ENCODE assay signal across 9 cellular contexts in genomic region chr5:33470544-33470943, GRCh38. TPM values are rescaled to one million over a fixed set of nuclear protein-coding genes. Genes with fewer than 3 reads are reported as not detected.
DNase-seq lines count a peak whose midpoint lies in the region; ATAC-seq and TF ChIP-seq lines count a peak whose summit lies in the region.
"Had no signal": no experiment of that assay in that cellular context is flagged by ENCODE, and none has a peak within 500 bp of the region (broad histone marks: within the 10 kb centered on the region; RNA-seq: fewer than 3 reads in every experiment).

No MANE protein-coding gene starts in this region.

- peaks cover 94% of the 10 kb centered on the region for H3K36me3 Mint-ChIP-seq in WTC11
- peaks cover 67% of the 10 kb centered on the region for H3K36me3 Mint-ChIP-seq in activated T-helper 1 cell treated with anti-CD3 and anti-CD28 coated beads, Interleukin-12 subunit alpha, Interleukin-12 subunit beta, Interleukin-2, Interleukin-4 antibody, amounts not matched to agents 30 ng/mL and 10 ng/mL and 1 ng/mL, durations not matched to agents 14 hours and 24 hours and 36 hours (ENCODE audit: low read depth)

- H3K27ac ChIP-seq in left lung (no peak overlapping the region), ascending aorta (no peak overlapping the region), spleen (no peak overlapping the region)

- peaks cover 17% of the 10 kb centered on the region for H3K9me3 Mint-ChIP-seq in WTC11
- H3K9me3 Mint-ChIP-seq in activated T-helper 1 cell treated with anti-CD3 and anti-CD28 coated beads, Interleukin-12 subunit alpha, Interleukin-12 subunit beta, Interleukin-2, Interleukin-4 antibody, amounts not matched to agents 30 ng/mL and 10 ng/mL and 1 ng/mL, durations not matched to agents 14 hours and 24 hours and 36 hours: peaks cover 19% of the 10 kb centered on the region

- CTCF ChIA-PET in WTC11 (lab: Charles Lee): interaction anchor here (0.6 kb wide), 1 partner anchor 21 kb away, joined by 3 read pairs; no protein-coding TSS in a partner anchor

- TF ChIP-seq CTCF in WTC11 (IDR thresholded peaks at IDR 0.05): no peak
- no peak for TF ChIP-seq CTCF in left lung (IDR thresholded peaks at IDR 0.05)
- TF ChIP-seq CTCF in ascending aorta (IDR thresholded peaks at IDR 0.05): peak in 1 of 3 experiments; percentile 39
- peak in 2 of 11 experiments; percentile 6 to 13 for TF ChIP-seq CTCF in spleen (IDR thresholded peaks at IDR 0.05 in 8 of 11, conservative IDR thresholded peaks at IDR 0.05 in 3 of 11)

- H3K27me3 ChIP-seq in left lung (no peaks in the 10 kb centered on the region), ascending aorta (no peaks in the 10 kb centered on the region), spleen (replicated peaks in 1 of 7) (no peaks in the 10 kb centered on the region)

- POLR2A ChIA-PET in WTC11 (lab: Charles Lee): no interaction called here

- H3K4me3 Mint-ChIP-seq in WTC11: no peak overlapping the region
- H3K4me3 Mint-ChIP-seq in activated T-helper 1 cell treated with anti-CD3 and anti-CD28 coated beads, Interleukin-12 subunit alpha, Interleukin-12 subunit beta, Interleukin-2, Interleukin-4 antibody, amounts not matched to agents 30 ng/mL and 10 ng/mL and 1 ng/mL, durations not matched to agents 14 hours and 24 hours and 36 hours: no peak overlapping the region
- H3K4me3 Mint-ChIP-seq: memory B cell had no signal

- H3K9me3 ChIP-seq in left lung (no peaks in the 10 kb centered on the region), ascending aorta (no peaks in the 10 kb centered on the region), spleen (peaks cover 0 to 14% (median 1%) of the 10 kb centered on the region in 8 donors)

- no peak for ATAC-seq in WTC11
- peak; percentile 66 for ATAC-seq in left lung

- H3K4me1 ChIP-seq in left lung: no peaks in the 10 kb centered on the region
- no peaks in the 10 kb centered on the region for H3K4me1 ChIP-seq in ascending aorta
- H3K4me1 ChIP-seq in spleen: no peaks in the 10 kb centered on the region

- no peak for TF ChIP-seq POLR2A in spleen (IDR thresholded peaks at IDR 0.05)

- peak; percentile 8 for DNase-seq in COR-L47 (lab: John Stamatoyannopoulos, UW)
- peak; percentile 27 for DNase-seq in M059J (ENCODE audit: low read depth)
- DNase-seq in WTC11 (ENCODE audit: low spot score): no peak
- DNase-seq in left lung: no peak
- no peak for DNase-seq in activated T-helper 1 cell treated with anti-CD3 and anti-CD28 coated beads, Interleukin-12 subunit alpha, Interleukin-12 subunit beta, Interleukin-2, Interleukin-4 antibody, amounts not matched to agents 30 ng/mL and 10 ng/mL and 1 ng/mL, durations not matched to agents 14 hours and 24 hours and 36 hours (ENCODE audit: low spot score)
- DNase-seq in NCI-H1436 (lab: John Stamatoyannopoulos, UW): no peak
- no peak for DNase-seq in ascending aorta (ENCODE audit: low spot score in 2 of 2)
- DNase-seq in spleen: no peak

- WGBS in spleen, 5 donors: 86 to 91% (median 89%) methylated on average over 3 of the region's 3 CpGs

- no peak overlapping the region for H3K4me3 ChIP-seq in left lung
- H3K4me3 ChIP-seq in ascending aorta: no peak overlapping the region
- H3K4me3 ChIP-seq in spleen: no peak overlapping the region

- H3K4me1 Mint-ChIP-seq in WTC11: peaks cover 31% of the 10 kb centered on the region
- H3K4me1 Mint-ChIP-seq in activated T-helper 1 cell treated with anti-CD3 and anti-CD28 coated beads, Interleukin-12 subunit alpha, Interleukin-12 subunit beta, Interleukin-2, Interleukin-4 antibody, amounts not matched to agents 30 ng/mL and 10 ng/mL and 1 ng/mL, durations not matched to agents 14 hours and 24 hours and 36 hours (ENCODE audit: low read depth): no peaks in the 10 kb centered on the region

- intact Hi-C loops in left lung (cut with DNase I): loop anchor here in 1 of 2 donors (10.0 kb wide), 1 partner anchor 464 kb away; the partner anchor contains the start of gene RXFP3
- intact Hi-C loops in activated T-helper 1 cell treated with anti-CD3 and anti-CD28 coated beads, Interleukin-12 subunit alpha, Interleukin-12 subunit beta, Interleukin-2, Interleukin-4 antibody, amounts not matched to agents 30 ng/mL and 10 ng/mL and 1 ng/mL, durations not matched to agents 14 hours and 24 hours and 36 hours (cut with micrococcal nuclease): no loop called here
- intact Hi-C loops in ascending aorta (cut with DNase I): no loop called here
- intact Hi-C loops in spleen (cut with DNase I; ENCODE audit: low total_unique reads): no loop called here

- H3K27me3 Mint-ChIP-seq in WTC11 (ENCODE audit: low read depth): no peaks in the 10 kb centered on the region
- no peaks in the 10 kb centered on the region for H3K27me3 Mint-ChIP-seq in activated T-helper 1 cell treated with anti-CD3 and anti-CD28 coated beads, Interleukin-12 subunit alpha, Interleukin-12 subunit beta, Interleukin-2, Interleukin-4 antibody, amounts not matched to agents 30 ng/mL and 10 ng/mL and 1 ng/mL, durations not matched to agents 14 hours and 24 hours and 36 hours (ENCODE audit: insufficient read depth)
- H3K27me3 Mint-ChIP-seq: memory B cell had no signal

- H3K27ac Mint-ChIP-seq in WTC11: peak overlapping the region; percentile 83
- H3K27ac Mint-ChIP-seq in activated T-helper 1 cell treated with anti-CD3 and anti-CD28 coated beads, Interleukin-12 subunit alpha, Interleukin-12 subunit beta, Interleukin-2, Interleukin-4 antibody, amounts not matched to agents 30 ng/mL and 10 ng/mL and 1 ng/mL, durations not matched to agents 14 hours and 24 hours and 36 hours: no peak overlapping the region

- H3K36me3 ChIP-seq in left lung: peaks cover 5 to 94% of the 10 kb centered on the region in 2 donors
- peaks cover 56 to 68% of the 10 kb centered on the region in 2 donors for H3K36me3 ChIP-seq in ascending aorta
- H3K36me3 ChIP-seq in spleen: peaks cover 0 to 100% (median 83%) of the 10 kb centered on the region in 6 donors

TF ChIP-seq in WTC11, 78 proteins besides CTCF, POLR2A, EP300 and RAD21:
- no peak for TF ChIP-seq RELA (CRISPR knock-in tag; IDR thresholded peaks at IDR 0.05; ENCODE audit: borderline replicate concordance)
- TF ChIP-seq, protein P1, sequence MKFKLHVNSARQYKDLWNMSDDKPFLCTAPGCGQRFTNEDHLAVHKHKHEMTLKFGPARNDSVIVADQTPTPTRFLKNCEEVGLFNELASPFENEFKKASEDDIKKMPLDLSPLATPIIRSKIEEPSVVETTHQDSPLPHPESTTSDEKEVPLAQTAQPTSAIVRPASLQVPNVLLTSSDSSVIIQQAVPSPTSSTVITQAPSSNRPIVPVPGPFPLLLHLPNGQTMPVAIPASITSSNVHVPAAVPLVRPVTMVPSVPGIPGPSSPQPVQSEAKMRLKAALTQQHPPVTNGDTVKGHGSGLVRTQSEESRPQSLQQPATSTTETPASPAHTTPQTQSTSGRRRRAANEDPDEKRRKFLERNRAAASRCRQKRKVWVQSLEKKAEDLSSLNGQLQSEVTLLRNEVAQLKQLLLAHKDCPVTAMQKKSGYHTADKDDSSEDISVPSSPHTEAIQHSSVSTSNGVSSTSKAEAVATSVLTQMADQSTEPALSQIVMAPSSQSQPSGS (CRISPR knock-in tag; IDR thresholded peaks at IDR 0.05; ENCODE audit: borderline replicate concordance, low read depth): no peak

RNA-seq across cellular contexts. Expression of gene TARS1, which starts 29.8 kb away (rescaled TPM):
- 249 and 289 TPM in 2 replicates for total RNA-seq in M059J (2014; rRNA removed; shearing (Covaris generic))
- total RNA-seq in WTC11 (2021): 253 to 304 TPM (median 256 TPM) in 3 replicates
- 100 to 1,000 TPM in 1 of 2 donors, 10 to 100 TPM in 1; 94.6 to 118 TPM for total RNA-seq in left lung
- total RNA-seq in activated T-helper 1 cell treated with anti-CD3 and anti-CD28 coated beads, Interleukin-12 subunit alpha, Interleukin-12 subunit beta, Interleukin-2, Interleukin-4 antibody, amounts not matched to agents 30 ng/mL and 10 ng/mL and 1 ng/mL, durations not matched to agents 14 hours and 24 hours and 36 hours: 184 and 191 TPM in 2 replicates
- total RNA-seq in ascending aorta: 60.5 TPM
- total RNA-seq in spleen: 10 to 100 TPM; 42.7 to 90.0 (median 63.3) TPM
- polyA plus RNA-seq in spleen: 10 to 100 TPM; 43.2 to 45.5 (median 45.0) TPM

Comparison
In these comparisons a context has a peak if more than half of its experiments do, and no peak if none do; other contexts are left out.
1. DNase-seq: peak in COR-L47 (single experiment) and M059J (single experiment); none in WTC11 (single experiment), left lung (0 of 2), activated T-helper 1 cell treated with anti-CD3 and anti-CD28 coated beads, Interleukin-12 subunit alpha, Interleukin-12 subunit beta, Interleukin-2, Interleukin-4 antibody, amounts not matched to agents 30 ng/mL and 10 ng/mL and 1 ng/mL, durations not matched to agents 14 hours and 24 hours and 36 hours (single experiment), NCI-H1436 (single experiment), ascending aorta (0 of 2) and spleen (single experiment).